In the genomic region with DNA sequence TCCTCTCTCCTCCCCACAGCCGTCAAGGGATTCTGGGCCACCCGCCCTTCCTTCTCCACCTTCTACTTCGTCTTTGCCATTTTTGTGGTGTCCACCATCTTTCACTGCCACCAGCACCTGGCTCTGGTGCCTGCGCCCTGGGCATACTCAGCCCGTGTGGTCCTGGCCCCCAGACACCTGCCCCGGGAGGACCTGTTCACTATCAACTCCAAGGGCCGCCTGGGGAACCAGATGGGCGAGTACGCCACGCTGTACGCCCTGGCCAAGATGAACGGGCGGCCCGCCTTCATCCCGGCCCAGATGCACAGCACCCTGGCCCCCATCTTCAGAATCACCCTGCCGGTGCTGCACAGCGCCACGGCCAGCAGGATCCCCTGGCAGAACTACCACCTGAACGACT, we compare ENCODE assay signal across 4 cellular contexts. TPM values are rescaled to one million over a fixed set of nuclear protein-coding genes. Genes with fewer than 3 reads are reported as not detected.
"Had no signal": no experiment of that assay in that cellular context is flagged by ENCODE, and none has a peak within 500 bp of the region (broad histone marks: within the 10 kb centered on the region; RNA-seq: fewer than 3 reads in every experiment).

No MANE protein-coding gene starts in this region.

RNA-seq across cellular contexts. Expression of a gene that starts 7.2 kb away (rescaled TPM):
- total RNA-seq: LHCN-M2, MCF 10A, NCI-H460 had no signal

RNA-seq across cellular contexts. Expression of a gene that starts 15.8 kb away (rescaled TPM):
- total RNA-seq: LHCN-M2, M059J, MCF 10A, NCI-H460 had no signal
